8 cellular contexts compared by ENCODE assay signal in genomic region chr6:33073431-33073871, GRCh38. TPM values are rescaled to one million over a fixed set of nuclear protein-coding genes. Genes with fewer than 3 reads are reported as not detected.
A peak's percentile ranks its signal among the peaks of the same experiment; 100 is the strongest.
DNase-seq lines count a peak whose midpoint lies in the region; ATAC-seq and TF ChIP-seq lines count a peak whose summit lies in the region.

HLA-DPA1 (minus strand) TSS chr6:33073649.

- H3K27ac Mint-ChIP-seq in activated CD4-positive, alpha-beta T cell treated with anti-CD3 and anti-CD28 coated beads, Interleukin-2, amount 10 ng/mL, durations not matched to agents 7 days and 5 days, result peak within 1 kb of the TSS; percentile 82

- TF ChIP-seq CTCF in GM10248 (IDR thresholded peaks at IDR 0.05; ENCODE audit: control extremely low read depth, extremely low read depth, low read depth, missing control alignments), result no peak
- TF ChIP-seq CTCF in fibroblast of villous mesenchyme (IDR thresholded peaks at IDR 0.05; ENCODE audit: insufficient read depth, low read depth, low read length), result no peak
- TF ChIP-seq CTCF in prostate gland (IDR thresholded peaks at IDR 0.05), result no peak

- no peaks in the 10 kb centered on the region for H3K9me3 ChIP-seq in prostate gland

- DNase-seq in GM10248 (ENCODE audit: extremely low spot score) (peak; percentile 86), fibroblast of villous mesenchyme (ENCODE audit: low read depth) (peak; percentile 23), prostate gland (ENCODE audit: low spot score) (no peak), dermis blood vessel endothelial cell (no peak), UCSD-AML1 (lab: John Stamatoyannopoulos, UW; ENCODE audit: unreplicated experiment) (no peak)
- DNase-seq in activated CD4-positive, alpha-beta T cell treated with anti-CD3 and anti-CD28 coated beads, Interleukin-2, amount 10 ng/mL, durations not matched to agents 7 days and 5 days, result peak; percentile 63

- WGBS in prostate gland, result 53% methylated on average over 8 of the region's 8 CpGs

- H3K9me3 Mint-ChIP-seq in activated CD4-positive, alpha-beta T cell treated with anti-CD3 and anti-CD28 coated beads, Interleukin-2, amount 10 ng/mL, durations not matched to agents 7 days and 5 days, result peaks cover 4% of the 10 kb centered on the region

- H3K4me3 Mint-ChIP-seq in activated CD4-positive, alpha-beta T cell treated with anti-CD3 and anti-CD28 coated beads, Interleukin-2, amount 10 ng/mL, durations not matched to agents 7 days and 5 days, result peak within 1 kb of the TSS; percentile 79

- H3K4me3 ChIP-seq in fibroblast of villous mesenchyme (ENCODE audit: low read depth, low read length) (no peak within 1 kb of the TSS), prostate gland (peak within 1 kb of the TSS in 1 of 2 donors; percentile 3)

- H3K27me3 ChIP-seq in prostate gland (replicated peaks; ENCODE audit: insufficient read depth), result no peaks in the 10 kb centered on the region

- H3K4me1 Mint-ChIP-seq in activated CD4-positive, alpha-beta T cell treated with anti-CD3 and anti-CD28 coated beads, Interleukin-2, amount 10 ng/mL, durations not matched to agents 7 days and 5 days, result peaks cover 45% of the 10 kb centered on the region

- TF ChIP-seq POLR2A in prostate gland (IDR thresholded peaks at IDR 0.05), result no peak

- intact Hi-C loops in prostate gland (cut with DNase I), result no loop called here

- H3K27ac ChIP-seq in prostate gland, result peak within 1 kb of the TSS in 1 of 2 donors; percentile 4

- H3K4me1 ChIP-seq in prostate gland (replicated peaks), result no peaks in the 10 kb centered on the region

- CTCF ChIA-PET in GM10248 (lab: Yijun Ruan, JAX), result interaction anchor here (0.8 to 2.8 kb wide), 15 partner anchors 9 to 100 kb away, joined by 3 to 20 read pairs (median 5); no protein-coding TSS in a partner anchor
- CTCF ChIA-PET in activated CD4-positive, alpha-beta T cell treated with anti-CD3 and anti-CD28 coated beads, Interleukin-2, amount 10 ng/mL, durations not matched to agents 7 days and 5 days (lab: Charles Lee), result interaction anchor here (0.6 to 1.3 kb wide), 4 partner anchors 9 to 181 kb away, joined by 3 read pairs; no protein-coding TSS in a partner anchor

- peaks cover 5% of the 10 kb centered on the region for H3K27me3 Mint-ChIP-seq in activated CD4-positive, alpha-beta T cell treated with anti-CD3 and anti-CD28 coated beads, Interleukin-2, amount 10 ng/mL, durations not matched to agents 7 days and 5 days

- POLR2A ChIA-PET in GM10248 (lab: Yijun Ruan, JAX), result interaction anchor here (0.7 to 1.4 kb wide), 9 partner anchors 10 to 198 kb away, joined by 3 to 17 read pairs (median 4); partner anchors contain the start of genes RPS18 and VPS52
- POLR2A ChIA-PET in activated CD4-positive, alpha-beta T cell treated with anti-CD3 and anti-CD28 coated beads, Interleukin-2, amount 10 ng/mL, durations not matched to agents 7 days and 5 days (lab: Charles Lee), result no interaction called here

- ATAC-seq in GM21367 (IDR thresholded peaks at IDR 0.05; ENCODE audit: unreplicated experiment) (peak; percentile 63), HG03575 (IDR thresholded peaks at IDR 0.05; ENCODE audit: extremely low read depth, insufficient number of reproducible peaks, low FRiP score, unreplicated experiment) (peak; percentile 41)

- H3K36me3 ChIP-seq in prostate gland, result no peaks in the 10 kb centered on the region

- H3K36me3 Mint-ChIP-seq in activated CD4-positive, alpha-beta T cell treated with anti-CD3 and anti-CD28 coated beads, Interleukin-2, amount 10 ng/mL, durations not matched to agents 7 days and 5 days (ENCODE audit: low read depth), result peaks cover 12% of the 10 kb centered on the region

RNA-seq across cellular contexts. Expression of gene HLA-DPA1, which starts in this region (rescaled TPM):
- total RNA-seq in activated CD4-positive, alpha-beta T cell treated with anti-CD3 and anti-CD28 coated beads, Interleukin-2, amount 10 ng/mL, durations not matched to agents 7 days and 5 days, result 10 to 100 TPM; 26.2 to 29.6 TPM
- total RNA-seq in fibroblast of villous mesenchyme, result 0.43 and 0.97 TPM in 2 replicates
- 10 to 100 TPM; 69.5 to 73.7 TPM for total RNA-seq in prostate gland
- 0.34 and 17.4 TPM in 2 replicates for total RNA-seq in dermis blood vessel endothelial cell

Comparison
In these comparisons a context has a peak if more than half of its experiments do, and no peak if none do; other contexts are left out.
1. Peak in DNase-seq in fibroblast of villous mesenchyme; RNA of the gene not detected or under 1 TPM.
2. DNase-seq: peak in GM10248 (single experiment) and activated CD4-positive, alpha-beta T cell treated with anti-CD3 and anti-CD28 coated beads, Interleukin-2, amount 10 ng/mL, durations not matched to agents 7 days and 5 days (single experiment); none in prostate gland (single experiment), dermis blood vessel endothelial cell (single experiment) and UCSD-AML1 (single experiment).